ENCODE assay signal across 14 cellular contexts in genomic region chr1:54380285-54380882, GRCh38. TPM values are rescaled to one million over a fixed set of nuclear protein-coding genes. Genes with fewer than 3 reads are reported as not detected.
DNase-seq lines count a peak whose midpoint lies in the region; ATAC-seq lines count a peak whose summit lies in the region.
"Had no signal": no experiment of that assay in that cellular context is flagged by ENCODE, and none has a peak within 500 bp of the region (broad histone marks: within the 10 kb centered on the region; RNA-seq: fewer than 3 reads in every experiment).

No MANE protein-coding gene starts in this region.

- H3K36me3 Mint-ChIP-seq in activated CD4-positive, alpha-beta T cell treated with anti-CD3 and anti-CD28 coated beads, Interleukin-2, amount 10 ng/mL, durations not matched to agents 7 days and 5 days (ENCODE audit: low read depth) = peaks cover 39% of the 10 kb centered on the region
- H3K36me3 Mint-ChIP-seq: stimulated activated memory B cell treated with anti-CD40 and anti-IgM and Interleukin-4, amounts not matched to agents 10 μg/mL and 1 μg/mL and 100 μg/mL, for 72 hours had no signal

- no peak overlapping the region for H3K4me3 Mint-ChIP-seq in activated CD4-positive, alpha-beta T cell treated with anti-CD3 and anti-CD28 coated beads, Interleukin-2, amount 10 ng/mL, durations not matched to agents 7 days and 5 days
- H3K4me3 Mint-ChIP-seq: stimulated activated memory B cell treated with anti-CD40 and anti-IgM and Interleukin-4, amounts not matched to agents 10 μg/mL and 1 μg/mL and 100 μg/mL, for 72 hours had no signal

- CTCF ChIA-PET in activated CD4-positive, alpha-beta T cell treated with anti-CD3 and anti-CD28 coated beads, Interleukin-2, amount 10 ng/mL, durations not matched to agents 7 days and 5 days (lab: Charles Lee) = interaction anchor here (0.6 to 0.7 kb wide), 2 partner anchors 26 to 570 kb away, joined by 3 to 4 read pairs; partner anchors contain the start of gene SSBP3

- peaks cover 61% of the 10 kb centered on the region for H3K4me1 Mint-ChIP-seq in activated CD4-positive, alpha-beta T cell treated with anti-CD3 and anti-CD28 coated beads, Interleukin-2, amount 10 ng/mL, durations not matched to agents 7 days and 5 days

- H3K27me3 Mint-ChIP-seq in activated CD4-positive, alpha-beta T cell treated with anti-CD3 and anti-CD28 coated beads, Interleukin-2, amount 10 ng/mL, durations not matched to agents 7 days and 5 days = no peaks in the 10 kb centered on the region
- H3K27me3 Mint-ChIP-seq: stimulated activated memory B cell treated with anti-CD40 and anti-IgM and Interleukin-4, amounts not matched to agents 10 μg/mL and 1 μg/mL and 100 μg/mL, for 72 hours had no signal

- POLR2A ChIA-PET in activated CD4-positive, alpha-beta T cell treated with anti-CD3 and anti-CD28 coated beads, Interleukin-2, amount 10 ng/mL, durations not matched to agents 7 days and 5 days (lab: Charles Lee) = no interaction called here

- H3K9me3 Mint-ChIP-seq in activated CD4-positive, alpha-beta T cell treated with anti-CD3 and anti-CD28 coated beads, Interleukin-2, amount 10 ng/mL, durations not matched to agents 7 days and 5 days = no peaks in the 10 kb centered on the region
- H3K9me3 Mint-ChIP-seq: stimulated activated memory B cell treated with anti-CD40 and anti-IgM and Interleukin-4, amounts not matched to agents 10 μg/mL and 1 μg/mL and 100 μg/mL, for 72 hours had no signal

- intact Hi-C loops in left ventricle myocardium superior (cut with micrococcal nuclease) (no loop called here), left colon (cut with DNase I, micrococcal nuclease) (no loop called here)

- DNase-seq in activated CD4-positive, alpha-beta T cell treated with anti-CD3 and anti-CD28 coated beads, Interleukin-2, amount 50 U/mL, for 1 hour = peak; percentile 7
- DNase-seq in activated CD4-positive, alpha-beta T cell treated with anti-CD3 and anti-CD28 coated beads, Interleukin-2, amount 10 ng/mL, durations not matched to agents 7 days and 5 days = no peak
- DNase-seq in activated effector memory CD4-positive, alpha-beta T cell treated with anti-CD3 and anti-CD28 coated beads, Interleukin-2, amount 50 U/mL, for 16 hours = peak; percentile 66
- DNase-seq in left ventricle myocardium superior = no peak
- peak; percentile 53 for DNase-seq in stimulated activated naive CD8-positive, alpha-beta T cell treated with anti-CD3 and anti-CD28 coated beads, Interleukin-15, Interleukin-2, amounts not matched to agents 100 U/mL and 50 U/mL, for 24 hours
- DNase-seq in left colon = no peak
- no peak for DNase-seq in NCI-H2081 (lab: John Stamatoyannopoulos, UW)
- DNase-seq: cortex of kidney, Karpas-422, NCI-H2171, occipital lobe, OCI-M1 had no signal

- ATAC-seq in left ventricle myocardium superior (peak; percentile 22), GM21619 (IDR thresholded peaks at IDR 0.05; ENCODE audit: unreplicated experiment) (no peak), left colon (no peak)
- ATAC-seq in stimulated activated naive CD8-positive, alpha-beta T cell treated with anti-CD3 and anti-CD28 coated beads, Interleukin-15, Interleukin-2, amounts not matched to agents 100 U/mL and 50 U/mL, for 24 hours = peak; percentile 12
- ATAC-seq: stimulated activated memory B cell treated with anti-CD40 and anti-IgM and Interleukin-4, amounts not matched to agents 10 μg/mL and 1 μg/mL and 100 μg/mL, for 72 hours had no signal

- no peak overlapping the region for H3K27ac Mint-ChIP-seq in activated CD4-positive, alpha-beta T cell treated with anti-CD3 and anti-CD28 coated beads, Interleukin-2, amount 10 ng/mL, durations not matched to agents 7 days and 5 days
- H3K27ac Mint-ChIP-seq: stimulated activated memory B cell treated with anti-CD40 and anti-IgM and Interleukin-4, amounts not matched to agents 10 μg/mL and 1 μg/mL and 100 μg/mL, for 72 hours had no signal

RNA-seq across cellular contexts. Expression of gene SSBP3, which starts 25.8 kb away (rescaled TPM):
- 100 to 1,000 TPM in 1 of 2 experiments, 10 to 100 TPM in 1; 93.4 to 127 TPM for total RNA-seq in activated CD4-positive, alpha-beta T cell treated with anti-CD3 and anti-CD28 coated beads, Interleukin-2, amount 10 ng/mL, durations not matched to agents 7 days and 5 days
- 57.0 TPM for total RNA-seq in left ventricle myocardium superior
- 10 to 100 TPM; 61.7 to 74.2 TPM for total RNA-seq in left colon

Comparison
In these comparisons a context has a peak if more than half of its experiments do, and no peak if none do; other contexts are left out.
1. DNase-seq: peak in activated CD4-positive, alpha-beta T cell treated with anti-CD3 and anti-CD28 coated beads, Interleukin-2, amount 50 U/mL, for 1 hour (single experiment), activated effector memory CD4-positive, alpha-beta T cell treated with anti-CD3 and anti-CD28 coated beads, Interleukin-2, amount 50 U/mL, for 16 hours (single experiment) and stimulated activated naive CD8-positive, alpha-beta T cell treated with anti-CD3 and anti-CD28 coated beads, Interleukin-15, Interleukin-2, amounts not matched to agents 100 U/mL and 50 U/mL, for 24 hours (single experiment); none in activated CD4-positive, alpha-beta T cell treated with anti-CD3 and anti-CD28 coated beads, Interleukin-2, amount 10 ng/mL, durations not matched to agents 7 days and 5 days (single experiment), left ventricle myocardium superior (single experiment), left colon (0 of 2) and NCI-H2081 (0 of 2).
2. ATAC-seq: peak in left ventricle myocardium superior (single experiment) and stimulated activated naive CD8-positive, alpha-beta T cell treated with anti-CD3 and anti-CD28 coated beads, Interleukin-15, Interleukin-2, amounts not matched to agents 100 U/mL and 50 U/mL, for 24 hours (single experiment); none in GM21619 (single experiment) and left colon (single experiment).